In genomic region chr11:128587415-128587814, GRCh38 we compare ENCODE assay signal across 8 cellular contexts. TPM values are rescaled to one million over a fixed set of nuclear protein-coding genes. Genes with fewer than 3 reads are reported as not detected.
DNase-seq lines count a peak whose midpoint lies in the region; ATAC-seq and TF ChIP-seq lines count a peak whose summit lies in the region.

Gene ETS1 (minus strand): TSS chr11:128587558. CDS start chr11:128573130, 14,428 bp downstream.

- no peak for DNase-seq in T-helper 1 cell
- DNase-seq in body of pancreas = peak; percentile 39 to 74 (median 65)
- no peak for DNase-seq in left lobe of liver (ENCODE audit: low spot score)
- no peak for DNase-seq in stimulated activated naive CD8-positive, alpha-beta T cell treated with anti-CD3 and anti-CD28 coated beads, Interleukin-15, amount 100 ng/mL, for 72 hours
- no peak for DNase-seq in activated CD8-positive, alpha-beta memory T cell treated with anti-CD3 and anti-CD28 coated beads for 24 hours

- H3K4me1 Mint-ChIP-seq in stimulated activated naive CD8-positive, alpha-beta T cell treated with anti-CD3 and anti-CD28 coated beads, Interleukin-15, amount 100 ng/mL, for 72 hours = peaks cover 40% of the 10 kb centered on the region

- H3K9me3 ChIP-seq in body of pancreas (no peaks in the 10 kb centered on the region), thymus (ENCODE audit: control insufficient read depth) (no peaks in the 10 kb centered on the region)

- no peaks in the 10 kb centered on the region for H3K27me3 ChIP-seq in body of pancreas
- H3K27me3 ChIP-seq in thymus (ENCODE audit: control insufficient read depth, insufficient read depth) = no peaks in the 10 kb centered on the region

- no peak within 1 kb of the TSS for H3K4me3 ChIP-seq in body of pancreas
- H3K4me3 ChIP-seq in thymus (ENCODE audit: low read length) = no peak within 1 kb of the TSS

- no peaks in the 10 kb centered on the region for H3K36me3 ChIP-seq in body of pancreas (replicated peaks in 1 of 2; ENCODE audit: insufficient read depth in 1 of 2, low read depth in 2 of 2)
- no peaks in the 10 kb centered on the region for H3K36me3 ChIP-seq in thymus (ENCODE audit: control insufficient read depth, insufficient read depth)

- no peak within 1 kb of the TSS for H3K4me3 Mint-ChIP-seq in stimulated activated naive CD8-positive, alpha-beta T cell treated with anti-CD3 and anti-CD28 coated beads, Interleukin-15, amount 100 ng/mL, for 72 hours

- peaks cover 7% of the 10 kb centered on the region in 2 donors for H3K9me3 Mint-ChIP-seq in stimulated activated naive CD8-positive, alpha-beta T cell treated with anti-CD3 and anti-CD28 coated beads, Interleukin-15, amount 100 ng/mL, for 72 hours

- intact Hi-C loops in T-helper 1 cell treated with Interleukin-12 subunit alpha and Interleukin-12 subunit beta and Interleukin-4 antibody, amounts not matched to agents 30 ng/mL and 1 ng/mL, for 36 hours (cut with micrococcal nuclease) = no loop called here
- intact Hi-C loops in body of pancreas (cut with DNase I) = no loop called here

- H3K27me3 Mint-ChIP-seq in stimulated activated naive CD8-positive, alpha-beta T cell treated with anti-CD3 and anti-CD28 coated beads, Interleukin-15, amount 100 ng/mL, for 72 hours = no peaks in the 10 kb centered on the region

- peak; percentile 47 for ATAC-seq in body of pancreas
- peak; percentile 72 for ATAC-seq in left lobe of liver
- ATAC-seq in stimulated activated naive CD8-positive, alpha-beta T cell treated with anti-CD3 and anti-CD28 coated beads, Interleukin-15, amount 100 ng/mL, for 72 hours = no peak
- no peak for ATAC-seq in HG02588 (IDR thresholded peaks at IDR 0.05; ENCODE audit: unreplicated experiment)

- no peak for TF ChIP-seq CTCF in body of pancreas (IDR thresholded peaks at IDR 0.05)

- no peak for TF ChIP-seq POLR2A in body of pancreas (IDR thresholded peaks at IDR 0.05)

- H3K27ac Mint-ChIP-seq in stimulated activated naive CD8-positive, alpha-beta T cell treated with anti-CD3 and anti-CD28 coated beads, Interleukin-15, amount 100 ng/mL, for 72 hours = no peak within 1 kb of the TSS

- H3K27ac ChIP-seq in body of pancreas (no peak within 1 kb of the TSS), thymus (ENCODE audit: low read depth) (no peak within 1 kb of the TSS)

- WGBS in body of pancreas, 2 donors = 18 to 23% methylated on average over 4 of the region's 4 CpGs
- 92% methylated on average over 4 of the region's 4 CpGs for WGBS in thymus

- peaks cover 5% of the 10 kb centered on the region for H3K4me1 ChIP-seq in body of pancreas
- no peaks in the 10 kb centered on the region for H3K4me1 ChIP-seq in thymus (ENCODE audit: control insufficient read depth, insufficient read depth, low read length)

RNA-seq across cellular contexts. Expression of gene ETS1, which starts in this region (rescaled TPM):
- 759 and 762 TPM in 2 replicates for total RNA-seq in T-helper 1 cell treated with Interleukin-12 subunit alpha and Interleukin-12 subunit beta and Interleukin-4 antibody, amounts not matched to agents 30 ng/mL and 1 ng/mL, for 36 hours
- total RNA-seq in body of pancreas = 10 to 100 TPM; 20.0 to 22.7 TPM
- 20.2 TPM for total RNA-seq in left lobe of liver
- 223 TPM for polyA plus RNA-seq in thymus

Comparison
In these comparisons a context has a peak if more than half of its experiments do, and no peak if none do; other contexts are left out.
1. RNA of gene ETS1 (total RNA-seq): 759 to 762 TPM in T-helper 1 cell treated with Interleukin-12 subunit alpha and Interleukin-12 subunit beta and Interleukin-4 antibody, amounts not matched to agents 30 ng/mL and 1 ng/mL, for 36 hours; 20.0 to 22.7 TPM in body of pancreas and 20.2 TPM in left lobe of liver (single experiment); every median in the first group is over 10 times any median in the second.
2. DNase-seq: peak in body of pancreas (4 of 4); none in T-helper 1 cell (0 of 5), left lobe of liver (single experiment), stimulated activated naive CD8-positive, alpha-beta T cell treated with anti-CD3 and anti-CD28 coated beads, Interleukin-15, amount 100 ng/mL, for 72 hours (0 of 2) and activated CD8-positive, alpha-beta memory T cell treated with anti-CD3 and anti-CD28 coated beads for 24 hours (single experiment).
3. ATAC-seq: peak in body of pancreas (single experiment) and left lobe of liver (single experiment); none in stimulated activated naive CD8-positive, alpha-beta T cell treated with anti-CD3 and anti-CD28 coated beads, Interleukin-15, amount 100 ng/mL, for 72 hours (single experiment) and HG02588 (single experiment).